ENCODE assay signal across 11 cellular contexts in the genomic region with DNA sequence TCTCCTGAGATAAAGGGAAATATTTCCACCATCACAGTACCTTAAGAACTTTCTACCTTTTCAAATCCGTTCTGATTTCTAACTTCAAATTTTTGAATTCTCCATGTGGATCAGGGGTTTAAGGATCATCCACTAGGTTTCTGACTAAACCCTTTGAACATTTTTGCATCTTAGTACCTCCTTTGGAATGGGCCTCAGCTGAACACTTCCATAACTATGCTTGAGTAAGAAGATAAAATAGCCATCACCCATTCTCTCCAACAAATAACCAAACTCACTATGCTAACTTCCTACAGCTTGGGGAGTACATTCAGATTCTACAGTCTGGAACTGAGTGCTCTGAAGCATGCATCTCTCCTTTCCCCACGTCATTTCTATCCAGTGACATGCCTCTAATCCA. TPM values are rescaled to one million over a fixed set of nuclear protein-coding genes. Genes with fewer than 3 reads are reported as not detected.
DNase-seq lines count a peak whose midpoint lies in the region; ATAC-seq, FAIRE-seq and TF ChIP-seq lines count a peak whose summit lies in the region.
"Had no signal": no experiment of that assay in that cellular context is flagged by ENCODE, and none has a peak within 500 bp of the region (broad histone marks: within the 10 kb centered on the region; RNA-seq: fewer than 3 reads in every experiment).

No MANE protein-coding gene starts in this region.

- H3K27ac ChIP-seq in A549 (peak overlapping the region in 1 of 2 experiments; percentile 97; a peak in 3 of 6 replicates), HUES64 (ENCODE audit: low read depth, low read length) (no peak overlapping the region), mammary epithelial cell (ENCODE audit: insufficient read depth, low read depth, low read length) (no peak overlapping the region)
- H3K27ac ChIP-seq: foreskin keratinocyte had no signal

- TF ChIP-seq EP300 in A549 (IDR thresholded peaks at IDR 0.05) = no peak

- peak overlapping the region; percentile 99 for H2AFZ ChIP-seq in mammary epithelial cell (ENCODE audit: low read depth, low read length)

- FAIRE-seq in A549 (lab: Jason Lieb, UNC) = no peak

- peaks cover 27 to 41% (median 39%) of the 10 kb centered on the region in 3 donors for H3K4me1 Mint-ChIP-seq in naive B cell

- peaks cover 5% of the 10 kb centered on the region; the same call in 1 of the 3 replicates for H3K4me1 ChIP-seq in A549
- peaks cover 5% of the 10 kb centered on the region; the same call in 1 of the 2 replicates for H3K4me1 ChIP-seq in HUES64 (ENCODE audit: insufficient read depth, low read length)
- H3K4me1 ChIP-seq in mammary epithelial cell (ENCODE audit: insufficient read depth, low read length) = peaks cover 4% of the 10 kb centered on the region

- H3K27me3 ChIP-seq in HUES64 (ENCODE audit: insufficient read depth, low read length) (no peaks in the 10 kb centered on the region), mammary epithelial cell (ENCODE audit: insufficient read depth, low read length) (no peaks in the 10 kb centered on the region)

- H3K4me2 ChIP-seq in A549 = peak overlapping the region; percentile 78
- peak overlapping the region; percentile 75 for H3K4me2 ChIP-seq in mammary epithelial cell (ENCODE audit: insufficient read depth, low read depth, low read length)

- in situ Hi-C loops in mammary epithelial cell (cut with MboI; ENCODE audit: low sequenced_read_pairs in 2 of 2) = loop anchor here in 1 of 2 donors (25.0 kb wide), 1 partner anchor 864 kb away; no protein-coding TSS in a partner anchor

- H3K9ac ChIP-seq in HUES64 (ENCODE audit: low read depth, low read length) (peak overlapping the region; percentile 83; the same call in 1 of the 2 replicates), mammary epithelial cell (ENCODE audit: insufficient read depth, low read length) (no peak overlapping the region)

- CTCF ChIA-PET in A549 (lab: Yijun Ruan, JAX) (interaction anchor here (1.2 kb wide), 1 partner anchor 8 kb away, joined by 3 read pairs; no protein-coding TSS in a partner anchor), mammary epithelial cell (lab: Charles Lee; ENCODE audit: low non-redundant PET) (no interaction called here)

- H3K27ac Mint-ChIP-seq in naive B cell = peak overlapping the region in 3 of 6 donors; percentile 30 to 67 (median 67)

- POLR2A ChIA-PET in A549 (lab: Yijun Ruan, JAX) = no interaction called here

- ATAC-seq in A549 = no peak
- no peak for ATAC-seq in naive B cell (ENCODE audit: low read depth in 2 of 2)
- ATAC-seq in GM18870 (IDR thresholded peaks at IDR 0.05; ENCODE audit: unreplicated experiment) = no peak

- DNase-seq in A549 (ENCODE audit: low read depth in 1 of 2, low spot score in 1 of 2) = no peak
- DNase-seq in mammary epithelial cell = no peak
- DNase-seq in naive B cell = no peak
- no peak for DNase-seq in occipital lobe (lab: John Stamatoyannopoulos, UW)
- no peak for DNase-seq in HuH-7 (ENCODE audit: low spot score)
- DNase-seq in DMS114 treated with DMSO at 0.1 percent for 48 hours (lab: John Stamatoyannopoulos, UW; ENCODE audit: unreplicated experiment) = no peak
- DNase-seq: activated CD4-positive, alpha-beta T cell treated with anti-CD3 and anti-CD28 coated beads for 1 hour; NCI-H1436 had no signal

- H3K27me3 Mint-ChIP-seq in naive B cell = peaks cover 0 to 4% (median 4%) of the 10 kb centered on the region in 3 donors

- no peaks in the 10 kb centered on the region for H3K9me3 ChIP-seq in A549
- no peaks in the 10 kb centered on the region for H3K9me3 ChIP-seq in HUES64 (ENCODE audit: insufficient read depth, low read depth, low read length)
- no peaks in the 10 kb centered on the region for H3K9me3 ChIP-seq in mammary epithelial cell (replicated peaks; ENCODE audit: insufficient read depth, low read length)

- no peak overlapping the region; the same call in 2 of the 3 replicates for H3K4me3 ChIP-seq in A549
- peak overlapping the region; percentile 99 for H3K4me3 ChIP-seq in HUES64 (ENCODE audit: low read length)
- peak overlapping the region in 1 of 3 experiments; percentile 80 for H3K4me3 ChIP-seq in mammary epithelial cell (replicated peaks in 1 of 3; ENCODE audit: insufficient read depth in 1 of 3, low read depth in 2 of 3, low read length in 3 of 3)

- no peaks in the 10 kb centered on the region for H3K9me3 Mint-ChIP-seq in naive B cell

- TF ChIP-seq RAD21 in A549 (conservative IDR thresholded peaks at IDR 0.05 in 1 of 2, IDR thresholded peaks at IDR 0.05 in 1 of 2) = no peak

- H4K20me1 ChIP-seq in mammary epithelial cell (ENCODE audit: insufficient read depth, low read length) = no peaks in the 10 kb centered on the region

- no peak for TF ChIP-seq POLR2A in A549 (IDR thresholded peaks at IDR 0.05; ENCODE audit: low read length)

- H3K4me3 Mint-ChIP-seq in naive B cell = peak overlapping the region; percentile 81 to 94 (median 92)

- BruUV-seq in mammary epithelial cell (replicated peaks; lab: Mats Ljungman, UMichigan) = no TSS peak

- intact Hi-C loops in mammary epithelial cell (cut with micrococcal nuclease) = loop anchor here (5.0 kb wide), 1 partner anchor 849 kb away; a partner anchor contains a TSS

- H3K36me3 ChIP-seq in HUES64 (ENCODE audit: insufficient read depth, low read length) (peaks cover 9% of the 10 kb centered on the region), mammary epithelial cell (ENCODE audit: insufficient read depth, low read length) (peaks cover 2% of the 10 kb centered on the region)

- TF ChIP-seq CTCF in A549 (IDR thresholded peaks at IDR 0.05) = no peak
- no peak for TF ChIP-seq CTCF in mammary epithelial cell (conservative IDR thresholded peaks at IDR 0.05 in 1 of 2, IDR thresholded peaks at IDR 0.05 in 1 of 2; ENCODE audit: extremely low read depth in 1 of 2, insufficient read depth in 1 of 2, low read depth in 1 of 2, low read length in 2 of 2)

- peaks cover 0 to 4% of the 10 kb centered on the region in 2 donors for H3K36me3 Mint-ChIP-seq in naive B cell

- 66% methylated on average over 2 of the region's 2 CpGs for WGBS in A549 (ENCODE audit: missing lambda C conversion rate)
- 84% methylated on average over 2 of the region's 2 CpGs for WGBS in HUES64
- 73% methylated on average over 2 of the region's 2 CpGs for WGBS in mammary epithelial cell (ENCODE audit: low coverage, missing lambda C conversion rate)

- dilution Hi-C loops in mammary epithelial cell (cut with HindIII; ENCODE audit: low sequenced_read_pairs) = no loop called here

- peaks cover 24% of the 10 kb centered on the region for H3K79me2 ChIP-seq in mammary epithelial cell (ENCODE audit: insufficient read depth, low read length)

TF ChIP-seq in A549, 52 proteins besides CTCF, POLR2A, EP300 and RAD21 (continues in another document):
- TF ChIP-seq EHMT2 (IDR thresholded peaks at IDR 0.05; ENCODE audit: low read depth) (no peak), KDM1A (IDR thresholded peaks at IDR 0.05; ENCODE audit: low read depth) (no peak), CBX2 (IDR thresholded peaks at IDR 0.05; ENCODE audit: borderline replicate concordance, low read depth) (no peak), TP53 (CRISPR knock-in tag; IDR thresholded peaks at IDR 0.05) (no peak), RARB (CRISPR knock-in tag; IDR thresholded peaks at IDR 0.05) (no peak), CHD4 (IDR thresholded peaks at IDR 0.05; ENCODE audit: borderline replicate concordance) (no peak), JUN (IDR thresholded peaks at IDR 0.05) (no peak), CBX8 (IDR thresholded peaks at IDR 0.05) (no peak), ZNF302 (CRISPR knock-in tag; IDR thresholded peaks at IDR 0.05) (no peak), FOSL2 (IDR thresholded peaks at IDR 0.05) (no peak), FOSL2 (CRISPR knock-in tag; IDR thresholded peaks at IDR 0.05) (no peak), CHD2 (IDR thresholded peaks at IDR 0.05; ENCODE audit: low read length, partially characterized antibody) (no peak)
- TF ChIP-seq, protein P1, sequence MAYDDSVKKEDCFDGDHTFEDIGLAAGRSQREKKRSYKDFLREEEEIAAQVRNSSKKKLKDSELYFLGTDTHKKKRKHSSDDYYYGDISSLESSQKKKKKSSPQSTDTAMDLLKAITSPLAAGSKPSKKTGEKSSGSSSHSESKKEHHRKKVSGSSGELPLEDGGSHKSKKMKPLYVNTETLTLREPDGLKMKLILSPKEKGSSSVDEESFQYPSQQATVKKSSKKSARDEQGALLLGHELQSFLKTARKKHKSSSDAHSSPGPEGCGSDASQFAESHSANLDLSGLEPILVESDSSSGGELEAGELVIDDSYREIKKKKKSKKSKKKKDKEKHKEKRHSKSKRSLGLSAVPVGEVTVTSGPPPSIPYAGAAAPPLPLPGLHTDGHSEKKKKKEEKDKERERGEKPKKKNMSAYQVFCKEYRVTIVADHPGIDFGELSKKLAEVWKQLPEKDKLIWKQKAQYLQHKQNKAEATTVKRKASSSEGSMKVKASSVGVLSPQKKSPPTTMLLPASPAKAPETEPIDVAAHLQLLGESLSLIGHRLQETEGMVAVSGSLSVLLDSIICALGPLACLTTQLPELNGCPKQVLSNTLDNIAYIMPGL (CRISPR knock-in tag; IDR thresholded peaks at IDR 0.05; ENCODE audit: borderline replicate concordance) = no peak

RNA-seq across cellular contexts. Expression of a gene that starts 1.3 kb away (rescaled TPM):
- polyA plus RNA-seq in A549 (2011; rRNA removed) = 15.8 and 18.6 TPM in 2 replicates
- polyA plus RNA-seq in A549 (2012; cell fraction: cytosol; rRNA removed) = 4.4 and 5.6 TPM in 2 replicates
- polyA plus RNA-seq in A549 (2012; cell fraction: nucleus; rRNA removed) = 7.7 and 11.6 TPM in 2 replicates
- 6.5 to 7.6 TPM (median 7.1 TPM) in 3 replicates for polyA plus RNA-seq in A549 (2017; fragmentation: RNase III; extraction: RNeasy Plus Mini Kit Qiagen cat#74134 plus additional on column Dnase treatment)
- 8.6 and 9.9 TPM in 2 replicates for polyA minus RNA-seq in A549 (2011; rRNA and poly(A)+ RNA removed)
- polyA plus RNA-seq in HUES64 (2013, experiment 1 of 2) = 11.5 TPM
- polyA plus RNA-seq in HUES64 (2013, experiment 2 of 2) = 12.6 TPM
- total RNA-seq in mammary epithelial cell = 10 to 100 TPM; 22.8 to 24.5 TPM
- 8.2 TPM for polyA plus RNA-seq in mammary epithelial cell
- 2.6 TPM for polyA minus RNA-seq in mammary epithelial cell
- polyA plus RNA-seq in naive B cell (ENCODE audit: low read depth in 6 of 6) = 1 to 10 TPM; 1.9 to 8.3 (median 4.9) TPM
- 20.1 TPM for total RNA-seq in occipital lobe
